ENCODE assay signal across 23 cellular contexts in genomic region chr7:13035233-13035632, GRCh38.
"Had no signal": no experiment of that assay in that cellular context is flagged by ENCODE, and none has a peak within 500 bp of the region (broad histone marks: within the 10 kb centered on the region; RNA-seq: fewer than 3 reads in every experiment).

No MANE protein-coding gene starts in this region.

- H3K36me3 ChIP-seq: adrenal gland, gastrocnemius medialis, heart right ventricle, right atrium auricular region, tibial artery, vagina had no signal

- H3K27ac ChIP-seq: adrenal gland, gastrocnemius medialis, heart right ventricle, right atrium auricular region, tibial artery, vagina had no signal

- H3K27me3 ChIP-seq: adrenal gland, gastrocnemius medialis, heart right ventricle, right atrium auricular region, tibial artery, vagina had no signal

- H3K4me1 ChIP-seq: adrenal gland, gastrocnemius medialis, right atrium auricular region, tibial artery, vagina had no signal

- DNase-seq: activated B cell treated with CpG ODN at 0.5 μM for 24 hours; activated CD4-positive, alpha-beta T cell treated with anti-CD3 and anti-CD28 coated beads for 48 hours; activated CD8-positive, alpha-beta T cell treated with anti-CD3 and anti-CD28 coated beads for 36 hours; activated effector memory CD4-positive, alpha-beta T cell treated with Interleukin-2 at 50 U/mL for 16 hours; activated T-cell treated with anti-CD3 and anti-CD28 coated beads, Interleukin-2, amount 50 U/mL, for 4 hours; adrenal gland; caudate nucleus; erythroblast; gastrocnemius medialis; heart right ventricle; mammary epithelial cell; naive thymus-derived CD8-positive, alpha-beta T cell; nucleus accumbens; stimulated activated CD4-positive, alpha-beta T cell treated with anti-CD3 and anti-CD28 coated beads, Interleukin-15, amount 100 ng/mL, for 24 hours; stimulated activated CD4-positive, alpha-beta T cell treated with anti-CD3 and anti-CD28 coated beads, Interleukin-4, amount 100 ng/mL, for 1 hour; stimulated activated naive B cell treated with anti-CD40 and anti-IgM and Interleukin-4, amounts not matched to agents 10 μg/mL and 1 μg/mL and 100 μg/mL, for 72 hours; T1000; tibial artery had no signal

- H3K4me3 ChIP-seq: adrenal gland, gastrocnemius medialis, heart right ventricle, right atrium auricular region, tibial artery, vagina had no signal

- ATAC-seq: activated CD8-positive, alpha-beta T cell treated with anti-CD3 and anti-CD28 coated beads for 36 hours; activated T-cell treated with anti-CD3 and anti-CD28 coated beads, Interleukin-2, amount 50 U/mL, for 4 hours; gastrocnemius medialis; heart right ventricle; left lobe of liver; naive thymus-derived CD8-positive, alpha-beta T cell; stimulated activated naive B cell treated with anti-CD40 and anti-IgM and Interleukin-4, amounts not matched to agents 10 μg/mL and 1 μg/mL and 100 μg/mL, for 72 hours had no signal

- H3K9me3 ChIP-seq: adrenal gland, gastrocnemius medialis, tibial artery, vagina had no signal

- FAIRE-seq: colon, islet of Langerhans had no signal
